ENCODE assay signal across 19 cellular contexts in the genomic region with DNA sequence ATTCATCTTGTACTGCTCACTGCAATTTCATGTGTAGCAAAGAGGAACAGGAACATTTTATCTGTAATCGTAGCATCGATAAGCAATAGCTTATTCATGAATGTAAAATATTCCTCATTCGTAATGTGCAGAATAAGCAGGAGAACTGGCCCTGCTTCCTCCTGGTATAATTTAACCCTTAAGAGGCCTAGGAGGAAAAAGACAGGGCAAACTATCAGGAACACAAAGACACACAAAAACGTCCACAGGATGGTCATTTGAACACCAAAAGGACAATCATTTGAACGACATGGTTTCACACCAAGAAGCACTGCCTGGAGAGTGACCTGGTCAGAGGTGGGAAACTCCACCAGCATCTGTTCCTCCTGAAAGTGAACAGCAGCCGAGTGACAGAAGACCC.
DNase-seq lines count a peak whose midpoint lies in the region; ATAC-seq, FAIRE-seq and TF ChIP-seq lines count a peak whose summit lies in the region.
"Had no signal": no experiment of that assay in that cellular context is flagged by ENCODE, and none has a peak within 500 bp of the region (broad histone marks: within the 10 kb centered on the region; RNA-seq: fewer than 3 reads in every experiment).

No MANE protein-coding gene starts in this region.

- TF ChIP-seq POLR2A in HepG2 (IDR thresholded peaks at IDR 0.05; ENCODE audit: insufficient read depth in 1 of 2, low read depth in 2 of 2, low read length in 2 of 2) (no peak), right lobe of liver (IDR thresholded peaks at IDR 0.05) (no peak)

- H4K20me1 ChIP-seq in HepG2 (ENCODE audit: insufficient read depth, low read length), result no peaks in the 10 kb centered on the region
- H4K20me1 ChIP-seq in neural progenitor cell (ENCODE audit: low read depth), result no peaks in the 10 kb centered on the region

- DNase-seq in HepG2 (ENCODE audit: low spot score) (no peak), right lobe of liver (no peak), glutamatergic neuron (no peak), neural progenitor cell (ENCODE audit: low spot score) (no peak), colonic mucosa (no peak), dorsolateral prefrontal cortex (no peak)
- DNase-seq in activated CD4-positive, alpha-beta T cell treated with anti-CD3 and anti-CD28 coated beads for 36 hours, result no peak
- DNase-seq in activated CD8-positive, alpha-beta memory T cell treated with anti-CD3 and anti-CD28 coated beads, Interleukin-2, amount 50 U/mL, for 48 hours, result no peak
- DNase-seq: AML-193; Calu3; CD4-positive, alpha-beta T cell; DMS79 treated with DMSO at 0.1 percent for 48 hours; GF-D8; H7 had no signal

- H3K4me2 ChIP-seq in HepG2 (ENCODE audit: low read depth, low read length) (no peak overlapping the region), neural progenitor cell (no peak overlapping the region)
- H3K4me2 ChIP-seq: A549, GM23338 had no signal

- H3K4me1 Mint-ChIP-seq in glutamatergic neuron (ENCODE audit: low read depth, unreplicated experiment) (peaks cover 10% of the 10 kb centered on the region), neural progenitor cell (peaks cover 26% of the 10 kb centered on the region)
- no peaks in the 10 kb centered on the region for H3K4me1 Mint-ChIP-seq in activated CD4-positive, alpha-beta T cell treated with anti-CD3 and anti-CD28 coated beads for 36 hours

- no TSS peak for BruUV-seq in HepG2 (replicated peaks; lab: Mats Ljungman, UMichigan)

- no peak for TF ChIP-seq RAD21 in HepG2 (CRISPR knock-in tag; IDR thresholded peaks at IDR 0.05)

- no peak for FAIRE-seq in HepG2 (lab: Jason Lieb, UNC)
- FAIRE-seq: A549 had no signal

- H3K79me2 ChIP-seq in HepG2 (ENCODE audit: insufficient read depth, low read length), result no peaks in the 10 kb centered on the region
- no peaks in the 10 kb centered on the region for H3K79me2 ChIP-seq in neural progenitor cell (ENCODE audit: low read depth)

- H2AFZ ChIP-seq in HepG2 (ENCODE audit: low read length) (no peak overlapping the region), neural progenitor cell (replicated peaks) (peak overlapping the region; percentile 12)
- H2AFZ ChIP-seq: GM23338 had no signal

- intact Hi-C loops in HepG2 (cut with micrococcal nuclease; ENCODE audit: unreplicated experiment), result no loop called here
- intact Hi-C loops in right lobe of liver (cut with DNase I), result no loop called here
- intact Hi-C loops in activated CD4-positive, alpha-beta T cell treated with anti-CD3 and anti-CD28 coated beads for 36 hours (cut with DNase I, micrococcal nuclease), result no loop called here
- intact Hi-C loops in colonic mucosa (cut with DNase I), result no loop called here
- intact Hi-C loops in dorsolateral prefrontal cortex (cut with DNase I), result no loop called here

- CTCF ChIA-PET in HepG2 (lab: Yijun Ruan, JAX; ENCODE audit: low intra/inter-chr PET ratio, low total read pairs), result no interaction called here
- CTCF ChIA-PET in activated CD4-positive, alpha-beta T cell treated with anti-CD3 and anti-CD28 coated beads for 36 hours (lab: Charles Lee), result interaction anchor here (1.4 kb wide), 1 partner anchor 58 kb away, joined by 4 read pairs; no protein-coding TSS in a partner anchor

- H3K9ac ChIP-seq in HepG2 (ENCODE audit: insufficient read depth, low read depth, low read length), result no peak overlapping the region
- no peak overlapping the region for H3K9ac ChIP-seq in neural progenitor cell
- H3K9ac ChIP-seq in colonic mucosa (ENCODE audit: low read depth in 2 of 2, low read length in 2 of 2), result no peak overlapping the region

- H3K9me3 Mint-ChIP-seq in glutamatergic neuron (ENCODE audit: unreplicated experiment) (peaks cover 3% of the 10 kb centered on the region), neural progenitor cell (peaks cover 2% of the 10 kb centered on the region)
- H3K9me3 Mint-ChIP-seq in activated CD4-positive, alpha-beta T cell treated with anti-CD3 and anti-CD28 coated beads for 36 hours (ENCODE audit: low read depth), result no peaks in the 10 kb centered on the region
- H3K9me3 Mint-ChIP-seq: CD4-positive, alpha-beta T cell; GM23338 had no signal

- in situ Hi-C loops in HepG2 (cut with HindIII; ENCODE audit: extremely low pct_ligation_motif_present, low pct_unique_long_range_greater_than_20kb), result no loop called here

- no peaks in the 10 kb centered on the region for H3K36me3 Mint-ChIP-seq in glutamatergic neuron (ENCODE audit: unreplicated experiment)
- no peaks in the 10 kb centered on the region for H3K36me3 Mint-ChIP-seq in neural progenitor cell
- H3K36me3 Mint-ChIP-seq in activated CD4-positive, alpha-beta T cell treated with anti-CD3 and anti-CD28 coated beads for 36 hours (ENCODE audit: low read depth), result no peaks in the 10 kb centered on the region

- H3K27me3 ChIP-seq in HepG2 (ENCODE audit: control insufficient read depth in 1 of 2, insufficient read depth in 2 of 2, low read length in 2 of 2) (no peaks in the 10 kb centered on the region), right lobe of liver (no peaks in the 10 kb centered on the region), neural progenitor cell (no peaks in the 10 kb centered on the region), colonic mucosa (no peaks in the 10 kb centered on the region), dorsolateral prefrontal cortex (peaks cover 0 to 15% (median 0%) of the 10 kb centered on the region in 45 donors)

- H3K4me3 Mint-ChIP-seq in glutamatergic neuron (ENCODE audit: unreplicated experiment), result peak overlapping the region; percentile 50
- H3K4me3 Mint-ChIP-seq in neural progenitor cell, result no peak overlapping the region
- no peak overlapping the region for H3K4me3 Mint-ChIP-seq in activated CD4-positive, alpha-beta T cell treated with anti-CD3 and anti-CD28 coated beads for 36 hours
- H3K4me3 Mint-ChIP-seq: CD4-positive, alpha-beta T cell; GM23338 had no signal

- H3K4me3 ChIP-seq in HepG2 (replicated peaks in 1 of 3; ENCODE audit: insufficient read depth in 1 of 3, low read depth in 2 of 3, low read length in 3 of 3), result no peak overlapping the region
- no peak overlapping the region for H3K4me3 ChIP-seq in right lobe of liver
- H3K4me3 ChIP-seq in neural progenitor cell, result no peak overlapping the region
- H3K4me3 ChIP-seq in colonic mucosa, result no peak overlapping the region
- H3K4me3 ChIP-seq in dorsolateral prefrontal cortex, result no peak overlapping the region
- H3K4me3 ChIP-seq: A549, GM23338 had no signal

- TF ChIP-seq EP300 in HepG2 (IDR thresholded peaks at IDR 0.05; ENCODE audit: low read depth in 2 of 2, low read length in 2 of 2) (no peak), HepG2 (CRISPR knock-in tag; IDR thresholded peaks at IDR 0.05; ENCODE audit: borderline replicate concordance) (no peak)

- POLR2A ChIA-PET in HepG2 (lab: Yijun Ruan, JAX), result no interaction called here
- POLR2A ChIA-PET in activated CD4-positive, alpha-beta T cell treated with anti-CD3 and anti-CD28 coated beads for 36 hours (lab: Charles Lee), result interaction anchor here (0.7 kb wide), 1 partner anchor 359 kb away, joined by 4 read pairs; no protein-coding TSS in a partner anchor

- H3K27ac Mint-ChIP-seq in glutamatergic neuron (ENCODE audit: unreplicated experiment) (peak overlapping the region; percentile 8), neural progenitor cell (no peak overlapping the region)
- no peak overlapping the region for H3K27ac Mint-ChIP-seq in activated CD4-positive, alpha-beta T cell treated with anti-CD3 and anti-CD28 coated beads for 36 hours
- H3K27ac Mint-ChIP-seq: CD4-positive, alpha-beta T cell; GM23338 had no signal

- no peaks in the 10 kb centered on the region for H3K27me3 Mint-ChIP-seq in glutamatergic neuron (ENCODE audit: unreplicated experiment)
- H3K27me3 Mint-ChIP-seq in neural progenitor cell (ENCODE audit: insufficient read depth, low read depth), result peaks cover 17% of the 10 kb centered on the region
- no peaks in the 10 kb centered on the region for H3K27me3 Mint-ChIP-seq in activated CD4-positive, alpha-beta T cell treated with anti-CD3 and anti-CD28 coated beads for 36 hours
- H3K27me3 Mint-ChIP-seq: CD4-positive, alpha-beta T cell had no signal

- peaks cover 4% of the 10 kb centered on the region for H3F3A ChIP-seq in neural progenitor cell (ENCODE audit: low read depth)

- H3K4me1 ChIP-seq in HepG2 (ENCODE audit: insufficient read depth, low read length), result peaks cover 63% of the 10 kb centered on the region
- no peaks in the 10 kb centered on the region for H3K4me1 ChIP-seq in right lobe of liver
- peaks cover 10% of the 10 kb centered on the region for H3K4me1 ChIP-seq in neural progenitor cell
- no peaks in the 10 kb centered on the region for H3K4me1 ChIP-seq in colonic mucosa

- H3K36me3 ChIP-seq in HepG2 (replicated peaks in 1 of 2; ENCODE audit: control insufficient read depth in 1 of 2, insufficient read depth in 2 of 2, low read length in 2 of 2) (no peaks in the 10 kb centered on the region), right lobe of liver (no peaks in the 10 kb centered on the region), neural progenitor cell (no peaks in the 10 kb centered on the region), colonic mucosa (no peaks in the 10 kb centered on the region)

- TF ChIP-seq CTCF in HepG2 (CRISPR knock-in tag; IDR thresholded peaks at IDR 0.05), result no peak
- TF ChIP-seq CTCF in right lobe of liver (IDR thresholded peaks at IDR 0.05), result no peak
- TF ChIP-seq CTCF in glutamatergic neuron (IDR thresholded peaks at IDR 0.05; ENCODE audit: partially characterized antibody, unreplicated experiment), result no peak
- TF ChIP-seq CTCF in neural progenitor cell (IDR thresholded peaks at IDR 0.05), result no peak
- TF ChIP-seq CTCF in colonic mucosa (IDR thresholded peaks at IDR 0.05), result no peak
- TF ChIP-seq CTCF in dorsolateral prefrontal cortex (IDR thresholded peaks at IDR 0.05 in 54 of 56, conservative IDR thresholded peaks at IDR 0.05 in 2 of 56; ENCODE audit: low read depth in 1 of 56, partially characterized antibody in 56 of 56), result no peak

- WGBS in HepG2 (ENCODE audit: low lambda C conversion rate), result 67% methylated on average over 5 of the region's 6 CpGs
- 77% methylated on average over 4 of the region's 6 CpGs for WGBS in right lobe of liver (ENCODE audit: insufficient coverage, low coverage, low lambda C conversion rate, missing lambda C conversion rate)

- H3K27ac ChIP-seq in HepG2 (ENCODE audit: extremely low read length, insufficient read depth, low read length), result no peak overlapping the region
- no peak overlapping the region for H3K27ac ChIP-seq in right lobe of liver
- no peak overlapping the region for H3K27ac ChIP-seq in neural progenitor cell
- H3K27ac ChIP-seq in colonic mucosa, result no peak overlapping the region
- H3K27ac ChIP-seq in dorsolateral prefrontal cortex, result no peak overlapping the region
- H3K27ac ChIP-seq: 22Rv1, C4-2B had no signal

- no peak for ATAC-seq in HepG2
- ATAC-seq in right lobe of liver, result no peak
- ATAC-seq in activated CD4-positive, alpha-beta T cell treated with anti-CD3 and anti-CD28 coated beads for 36 hours, result no peak
- ATAC-seq: A549, GM23338, HCT116 had no signal

- H3K9me3 ChIP-seq in HepG2 (ENCODE audit: low read length) (no peaks in the 10 kb centered on the region), right lobe of liver (no peaks in the 10 kb centered on the region), neural progenitor cell (ENCODE audit: low read depth) (no peaks in the 10 kb centered on the region), colonic mucosa (no peaks in the 10 kb centered on the region)
- H3K9me3 ChIP-seq: A549 had no signal

TF ChIP-seq in HepG2, 621 proteins besides CTCF, POLR2A, EP300 and RAD21:
- TF ChIP-seq ASH2L (IDR thresholded peaks at IDR 0.05; ENCODE audit: insufficient read length, low read depth, low read length), result no peak
- peak; percentile 73 for TF ChIP-seq ZNF652 (CRISPR knock-in tag; IDR thresholded peaks at IDR 0.05; ENCODE audit: borderline replicate concordance, low read depth)
